15 cellular contexts compared by ENCODE assay signal in genomic region chr2:59196511-59196910, GRCh38.
"Had no signal": no experiment of that assay in that cellular context is flagged by ENCODE, and none has a peak within 500 bp of the region (broad histone marks: within the 10 kb centered on the region; RNA-seq: fewer than 3 reads in every experiment).

No MANE protein-coding gene starts in this region.

- H3K27me3 ChIP-seq: esophagus muscularis mucosa, gastrocnemius medialis had no signal

- H3K27ac ChIP-seq: esophagus muscularis mucosa, gastrocnemius medialis, heart left ventricle, left ventricle myocardium inferior, parathyroid adenoma, SK-N-MC had no signal

- H3K36me3 ChIP-seq: esophagus muscularis mucosa, gastrocnemius medialis, heart left ventricle, left ventricle myocardium inferior had no signal

- ATAC-seq: activated CD4-positive, alpha-beta T cell treated with anti-CD3 and anti-CD28 coated beads for 36 hours; gastrocnemius medialis; heart left ventricle; naive thymus-derived CD8-positive, alpha-beta T cell had no signal

- H3K4me3 ChIP-seq: esophagus muscularis mucosa, gastrocnemius medialis, heart left ventricle, left ventricle myocardium inferior, SK-N-MC had no signal

- H3K4me1 ChIP-seq: gastrocnemius medialis, heart left ventricle, left ventricle myocardium inferior, parathyroid adenoma had no signal

- DNase-seq: activated CD4-positive, alpha-beta memory T cell treated with anti-CD3 and anti-CD28 coated beads, Interleukin-2, amount 10 ng/mL, durations not matched to agents 7 days and 5 days; activated CD4-positive, alpha-beta T cell treated with anti-CD3 and anti-CD28 coated beads for 36 hours; activated effector memory CD4-positive, alpha-beta T cell treated with Interleukin-2 at 50 U/mL for 16 hours; activated T-cell treated with anti-CD3 and anti-CD28 coated beads, Interleukin-2, amount 50 U/mL, for 24 hours; amniotic stem cell; endodermal cell; gastrocnemius medialis; heart left ventricle; islet precursor cell; left ventricle myocardium inferior; naive thymus-derived CD8-positive, alpha-beta T cell; retina had no signal

- H3K9me3 ChIP-seq: esophagus muscularis mucosa, gastrocnemius medialis, heart left ventricle, left ventricle myocardium inferior had no signal
